ENCODE assay signal across 1 cellular context in the genomic region with DNA sequence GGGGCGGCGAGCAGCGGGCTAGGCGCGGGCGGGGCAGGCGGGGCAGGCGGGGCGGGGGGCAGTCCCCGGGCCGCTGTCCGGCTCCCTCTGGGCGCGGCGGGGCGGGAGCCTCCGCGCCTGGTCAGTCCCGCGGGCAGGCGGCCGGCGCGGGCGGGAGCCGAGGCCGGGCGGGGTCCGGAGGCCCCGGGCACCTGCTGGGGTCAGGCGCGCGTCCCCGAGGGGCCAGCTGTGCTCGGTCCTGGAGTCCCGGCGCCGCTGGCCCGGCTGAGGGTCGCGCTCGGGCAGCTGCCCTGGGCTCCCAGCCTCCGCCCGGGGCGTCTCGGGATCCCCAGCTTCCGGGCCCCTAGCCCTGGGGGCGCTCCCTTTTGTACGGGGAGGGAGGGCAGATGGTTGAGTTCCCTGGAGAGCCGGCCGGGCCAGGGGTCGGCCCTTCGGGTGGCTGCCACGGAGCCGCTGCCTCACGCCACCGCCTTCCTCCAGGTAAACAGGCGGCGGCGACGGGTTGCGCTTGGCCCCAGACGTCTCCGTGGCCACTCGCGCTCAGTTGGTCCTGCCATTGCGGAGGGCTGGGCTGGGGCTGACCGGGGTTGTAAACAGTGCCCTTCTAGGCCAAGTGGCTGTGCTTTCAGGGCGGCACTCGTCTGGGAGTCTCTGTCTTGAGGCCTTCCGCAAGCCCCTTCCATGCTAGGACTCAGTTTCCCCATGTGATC.
TF ChIP-seq lines count a peak whose summit lies in the region.

No MANE protein-coding gene starts in this region.

TF ChIP-seq in H1, 55 proteins besides CTCF, POLR2A, EP300 and RAD21:
- peak; percentile 90 for TF ChIP-seq KDM4A (IDR thresholded peaks at IDR 0.05; ENCODE audit: low read depth, low read length, severe bottlenecking)
- TF ChIP-seq CHD2 (IDR thresholded peaks at IDR 0.05; ENCODE audit: low read length) = no peak
- TF ChIP-seq RBBP5 (IDR thresholded peaks at IDR 0.05; ENCODE audit: borderline replicate concordance, low read depth, low read length) = peak; percentile 24; the same call in 1 of the 2 replicates
